8 cellular contexts compared by ENCODE assay signal in genomic region chr13:107582171-107582570, GRCh38.
"Had no signal": no experiment of that assay in that cellular context is flagged by ENCODE, and none has a peak within 500 bp of the region (broad histone marks: within the 10 kb centered on the region; RNA-seq: fewer than 3 reads in every experiment).

No MANE protein-coding gene starts in this region.

- H3K4me3 ChIP-seq: GM12878 had no signal

- DNase-seq: GDM1, GF-D8 had no signal

- ATAC-seq: GM12878 had no signal

- FAIRE-seq: G401.6, GM12878, GM12891, GM12892, GM18507, GM19239 had no signal
